ENCODE assay signal across 9 cellular contexts in genomic region chr7:30727061-30727945, GRCh38. TPM values are rescaled to one million over a fixed set of nuclear protein-coding genes. Genes with fewer than 3 reads are reported as not detected.
DNase-seq lines count a peak whose midpoint lies in the region; ATAC-seq and TF ChIP-seq lines count a peak whose summit lies in the region.
"Had no signal": no experiment of that assay in that cellular context is flagged by ENCODE, and none has a peak within 500 bp of the region (broad histone marks: within the 10 kb centered on the region; RNA-seq: fewer than 3 reads in every experiment).

No MANE protein-coding gene starts in this region.

- H2AFZ ChIP-seq in OCI-LY1 (ENCODE audit: low read length), result no peak overlapping the region

- no peaks in the 10 kb centered on the region for H3K9me3 ChIP-seq in OCI-LY1 (ENCODE audit: low read length)

- no peaks in the 10 kb centered on the region for H3F3A ChIP-seq in OCI-LY1 (ENCODE audit: insufficient read depth, low read length)

- H3K9ac ChIP-seq in OCI-LY1 (ENCODE audit: low read length), result no peak overlapping the region

- H3K36me3 ChIP-seq in OCI-LY1 (ENCODE audit: insufficient read depth, low read length), result no peaks in the 10 kb centered on the region

- no peaks in the 10 kb centered on the region for H3K36me3 Mint-ChIP-seq in activated naive CD4-positive, alpha-beta T cell treated with anti-CD3 and anti-CD28 coated beads, Interleukin-2, amount 50 U/mL, for 72 hours

- H3K4me2 ChIP-seq in OCI-LY1 (ENCODE audit: low read length), result peak overlapping the region; percentile 13

- ATAC-seq in GM21576 (IDR thresholded peaks at IDR 0.05; ENCODE audit: unreplicated experiment) (peak; percentile 54), GM18870 (IDR thresholded peaks at IDR 0.05; ENCODE audit: unreplicated experiment) (no peak)
- peak; percentile 79 to 88 for ATAC-seq in activated naive CD4-positive, alpha-beta T cell treated with anti-CD3 and anti-CD28 coated beads, Interleukin-2, amount 50 U/mL, for 72 hours

- peak overlapping the region; percentile 85 to 89 for H3K27ac Mint-ChIP-seq in activated naive CD4-positive, alpha-beta T cell treated with anti-CD3 and anti-CD28 coated beads, Interleukin-2, amount 50 U/mL, for 72 hours

- H3K9me3 Mint-ChIP-seq in activated naive CD4-positive, alpha-beta T cell treated with anti-CD3 and anti-CD28 coated beads, Interleukin-2, amount 50 U/mL, for 72 hours, result no peaks in the 10 kb centered on the region

- H3K27me3 ChIP-seq in OCI-LY1 (ENCODE audit: insufficient read depth, low read length), result 0 out of 2 replicates have a peak, but pooled peaks cover 8% of the 10 kb centered on the region

- no peaks in the 10 kb centered on the region for H3K79me2 ChIP-seq in OCI-LY1 (ENCODE audit: insufficient read depth, low read length)

- peaks cover 13% of the 10 kb centered on the region for H3K4me1 ChIP-seq in OCI-LY1 (ENCODE audit: insufficient read depth, low read length, severe bottlenecking)

- TF ChIP-seq CTCF in OCI-LY1 (IDR thresholded peaks at IDR 0.05; ENCODE audit: low read length), result no peak

- H3K27ac ChIP-seq in OCI-LY1 (ENCODE audit: low read depth, low read length, poor library complexity, severe bottlenecking), result no peak overlapping the region

- H3K9me2 ChIP-seq in OCI-LY1 (ENCODE audit: low read depth, low read length), result no peaks in the 10 kb centered on the region

- H3K4me3 ChIP-seq in OCI-LY1 (ENCODE audit: low read depth, low read length, poor library complexity, severe bottlenecking), result no peak overlapping the region

- no peaks in the 10 kb centered on the region for H4K20me1 ChIP-seq in OCI-LY1 (ENCODE audit: insufficient read depth, low read length)

- DNase-seq in activated naive CD4-positive, alpha-beta T cell treated with anti-CD3 and anti-CD28 coated beads, Interleukin-2, amount 50 U/mL, for 72 hours (ENCODE audit: low spot score in 2 of 2), result peak in 1 of 2 donors; percentile 57
- DNase-seq in stimulated activated CD8-positive, alpha-beta memory T cell treated with anti-CD3 and anti-CD28 coated beads, Interleukin-2, amount 100 ng/mL, for 1 hour (ENCODE audit: low read depth in 2 of 2), result peak; percentile 16 to 31
- DNase-seq in iPS-NIHi7 (ENCODE audit: extremely low spot score), result no peak
- no peak for DNase-seq in NCI-H748 (lab: John Stamatoyannopoulos, UW; ENCODE audit: unreplicated experiment)
- DNase-seq in kidney tubule cell (ENCODE audit: low spot score), result no peak

RNA-seq across cellular contexts. Expression of gene INMT, which starts 24.6 kb away (rescaled TPM):
- under 1 TPM in 1 of 2 donors, not detected in 1; 0.33 TPM for total RNA-seq in activated naive CD4-positive, alpha-beta T cell treated with anti-CD3 and anti-CD28 coated beads, Interleukin-2, amount 50 U/mL, for 72 hours
- total RNA-seq: NCI-H460 had no signal

RNA-seq across cellular contexts. Expression of gene MINDY4, which starts 43.9 kb away (rescaled TPM):
- total RNA-seq in activated naive CD4-positive, alpha-beta T cell treated with anti-CD3 and anti-CD28 coated beads, Interleukin-2, amount 50 U/mL, for 72 hours, result 1 to 10 TPM in 1 of 2 donors, under 1 TPM in 1; 0.32 to 1.9 TPM

RNA-seq across cellular contexts. Expression of gene CRHR2, which starts 45.0 kb away (rescaled TPM):
- total RNA-seq in activated naive CD4-positive, alpha-beta T cell treated with anti-CD3 and anti-CD28 coated beads, Interleukin-2, amount 50 U/mL, for 72 hours, result not detected
- total RNA-seq: NCI-H460 had no signal

Comparison
In these comparisons a context has a peak if more than half of its experiments do, and no peak if none do; other contexts are left out.
1. DNase-seq: peak in stimulated activated CD8-positive, alpha-beta memory T cell treated with anti-CD3 and anti-CD28 coated beads, Interleukin-2, amount 100 ng/mL, for 1 hour (2 of 2); none in iPS-NIHi7 (single experiment), NCI-H748 (single experiment) and kidney tubule cell (single experiment).